In the genomic region with DNA sequence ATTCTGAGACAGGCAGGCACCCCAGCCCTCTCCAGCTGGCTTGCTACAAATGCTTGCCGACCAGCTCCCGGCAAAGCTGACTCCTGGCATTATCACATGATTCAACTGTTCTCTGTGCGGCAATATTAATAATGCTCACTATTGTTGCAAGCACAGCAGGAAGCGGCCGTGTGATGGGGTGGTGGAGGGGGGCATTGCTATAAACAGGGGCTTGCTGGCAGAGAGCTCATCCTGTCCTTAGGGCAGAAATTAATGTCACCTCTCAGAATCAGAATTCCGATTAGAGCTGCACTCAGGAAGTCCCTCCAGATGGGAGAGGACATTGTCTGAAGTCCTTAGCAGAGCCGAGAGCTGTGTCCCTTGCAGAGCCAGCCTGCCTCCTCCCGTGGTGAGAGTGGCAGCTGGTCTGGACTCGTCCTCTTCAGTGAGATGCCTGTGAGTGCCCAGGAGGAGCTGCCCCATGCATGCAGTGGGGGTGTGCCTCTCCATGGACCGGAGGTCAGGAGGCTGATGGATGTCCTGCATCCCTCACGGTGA, we compare ENCODE assay signal across 26 cellular contexts.
DNase-seq lines count a peak whose midpoint lies in the region; FAIRE-seq and TF ChIP-seq lines count a peak whose summit lies in the region.
"Had no signal": no experiment of that assay in that cellular context is flagged by ENCODE, and none has a peak within 500 bp of the region (broad histone marks: within the 10 kb centered on the region; RNA-seq: fewer than 3 reads in every experiment).

No MANE protein-coding gene starts in this region.

- H3K36me3 Mint-ChIP-seq in neural crest cell (ENCODE audit: low read depth): no peaks in the 10 kb centered on the region

- peak overlapping the region; percentile 7 for H4K91ac ChIP-seq in H1 (replicated peaks; ENCODE audit: insufficient read length, low read length)

- H2BK12ac ChIP-seq in H1 (ENCODE audit: low read depth, low read length): no peak overlapping the region

- no peak overlapping the region for H2AFZ ChIP-seq in H1 (ENCODE audit: low read length)

- H3K79me2 ChIP-seq in H1 (ENCODE audit: control insufficient read depth in 1 of 2, insufficient read depth in 2 of 2, low read length in 2 of 2): no peaks in the 10 kb centered on the region

- WGBS in H1 (ENCODE audit: extremely low coverage in 1 of 2, insufficient coverage in 1 of 2, insufficient read length in 1 of 2, insufficient replicate concordance in 2 of 2, low coverage in 1 of 2, low lambda C conversion rate in 2 of 2, missing lambda C conversion rate in 1 of 2), 2 experiments: 94% methylated on average over 11 of the region's 11 CpGs; no CpG with 5 or more reads in 1 of the 2 experiments

- no peak overlapping the region for H2BK120ac ChIP-seq in H1 (replicated peaks; ENCODE audit: low read depth, low read length)

- H3K36me3 ChIP-seq in H1 (ENCODE audit: control insufficient read depth in 2 of 4, insufficient read depth in 4 of 4, low read length in 3 of 4): no peaks in the 10 kb centered on the region
- H3K36me3 ChIP-seq: lower lobe of right lung, upper lobe of left lung had no signal

- no peak overlapping the region for H2BK5ac ChIP-seq in H1 (ENCODE audit: low read depth, low read length)

- H3K4me1 Mint-ChIP-seq in neural crest cell: peaks cover 29% of the 10 kb centered on the region
- H3K4me1 Mint-ChIP-seq: activated CD4-positive, alpha-beta memory T cell treated with anti-CD3 and anti-CD28 coated beads, Interleukin-2, amount 10 ng/mL, durations not matched to agents 7 days and 5 days; stimulated activated naive CD8-positive, alpha-beta T cell treated with anti-CD3 and anti-CD28 coated beads, Interleukin-15, amount 100 ng/mL, for 72 hours had no signal

- peaks cover 0 to 3% (median under 1%) of the 10 kb centered on the region in 4 experiments; a peak in 2 of 7 replicates for H3K27me3 ChIP-seq in H1 (replicated peaks in 1 of 4; ENCODE audit: control insufficient read depth in 3 of 4, extremely low read depth in 1 of 4, insufficient read depth in 3 of 4, low read length in 3 of 4)
- H3K27me3 ChIP-seq: upper lobe of left lung had no signal

- H4K20me1 ChIP-seq in H1 (replicated peaks in 1 of 2; ENCODE audit: control insufficient read depth in 1 of 2, insufficient read depth in 2 of 2, low read length in 2 of 2): no peaks in the 10 kb centered on the region

- H3K23me2 ChIP-seq in H1 (ENCODE audit: low read depth, low read length): peaks cover 7% of the 10 kb centered on the region; the same call in 1 of the 2 replicates

- peak overlapping the region; percentile 83 for H3K27ac Mint-ChIP-seq in neural crest cell (ENCODE audit: unreplicated experiment)
- H3K27ac Mint-ChIP-seq: activated CD4-positive, alpha-beta memory T cell treated with anti-CD3 and anti-CD28 coated beads, Interleukin-2, amount 10 ng/mL, durations not matched to agents 7 days and 5 days; stimulated activated naive CD8-positive, alpha-beta T cell treated with anti-CD3 and anti-CD28 coated beads, Interleukin-15, amount 100 ng/mL, for 72 hours had no signal

- peak overlapping the region; percentile 86 for H2BK20ac ChIP-seq in H1 (ENCODE audit: low read length)

- no peak overlapping the region for H3K9ac ChIP-seq in H1 (replicated peaks in 1 of 4; ENCODE audit: extremely low read depth in 1 of 4, low read depth in 3 of 4, low read length in 3 of 4)

- peaks cover 0 to 5% of the 10 kb centered on the region in 2 experiments; a peak in 2 of 4 replicates for H3K9me3 ChIP-seq in H1 (ENCODE audit: insufficient read depth in 2 of 2, low read depth in 1 of 2, low read length in 1 of 2)
- H3K9me3 ChIP-seq: lower lobe of right lung had no signal

- no peak overlapping the region for H4K5ac ChIP-seq in H1 (ENCODE audit: insufficient read length, low read depth, low read length)

- no peak overlapping the region for H3K4me3 ChIP-seq in H1 (ENCODE audit: extremely low read depth in 1 of 4, insufficient read depth in 2 of 4, low read depth in 3 of 4, low read length in 4 of 4)
- H3K4me3 ChIP-seq: lower lobe of right lung, upper lobe of left lung had no signal

- no peak overlapping the region for H3K4me2 ChIP-seq in H1 (ENCODE audit: insufficient read depth in 1 of 2, low read depth in 2 of 2, low read length in 2 of 2)

- DNase-seq in Ammon's horn (ENCODE audit: low spot score) (peak; percentile 89), NCI-H2227 (lab: John Stamatoyannopoulos, UW; ENCODE audit: unreplicated experiment) (peak; percentile 81), H1 (ENCODE audit: low read depth in 1 of 2, low spot score in 2 of 2) (no peak), neural crest cell (ENCODE audit: low read depth, low spot score) (no peak), NCI-H2107 (lab: John Stamatoyannopoulos, UW) (no peak), NAMALWA (ENCODE audit: low spot score) (no peak), germinal center (ENCODE audit: low spot score) (no peak)
- no peak for DNase-seq in activated CD8-positive, alpha-beta memory T cell treated with anti-CD3 and anti-CD28 coated beads, Interleukin-2, amount 50 U/mL, for 4 hours
- DNase-seq: ACHN; activated CD4-positive, alpha-beta memory T cell treated with anti-CD3 and anti-CD28 coated beads, Interleukin-2, amount 10 ng/mL, durations not matched to agents 7 days and 5 days; activated gamma-delta T cell; activated T-cell treated with anti-CD3 and anti-CD28 coated beads for 4 hours; DMS 273 treated with DMSO at 0.1 percent for 48 hours; GF-D8; islet precursor cell; KBM-7; lower lobe of right lung; NCI-H187; NCI-H226; right cardiac atrium; SHP77; stimulated activated CD4-positive, alpha-beta T cell treated with anti-CD3 and anti-CD28 coated beads, Interleukin-12 subunit alpha, Interleukin-12 subunit beta, amount 100 ng/mL, for 4 hours; stimulated activated naive CD8-positive, alpha-beta T cell treated with anti-CD3 and anti-CD28 coated beads, Interleukin-15, amount 100 ng/mL, for 72 hours; upper lobe of left lung had no signal

- H3K14ac ChIP-seq in H1 (ENCODE audit: insufficient read length): no peak overlapping the region

- H2AK5ac ChIP-seq in H1 (ENCODE audit: low read depth, low read length): peak overlapping the region; percentile 53; the same call in 1 of the 2 replicates

- no peaks in the 10 kb centered on the region for H3K27me3 Mint-ChIP-seq in neural crest cell (ENCODE audit: low read depth)
- H3K27me3 Mint-ChIP-seq: activated CD4-positive, alpha-beta memory T cell treated with anti-CD3 and anti-CD28 coated beads, Interleukin-2, amount 10 ng/mL, durations not matched to agents 7 days and 5 days; stimulated activated naive CD8-positive, alpha-beta T cell treated with anti-CD3 and anti-CD28 coated beads, Interleukin-15, amount 100 ng/mL, for 72 hours had no signal

- peaks cover 0 to 3% (median under 1%) of the 10 kb centered on the region in 4 experiments; a peak in 1 of 7 replicates for H3K4me1 ChIP-seq in H1 (replicated peaks in 1 of 4; ENCODE audit: control insufficient read depth in 3 of 4, insufficient read depth in 4 of 4, low read length in 3 of 4)
- H3K4me1 ChIP-seq: lower lobe of right lung, upper lobe of left lung had no signal

- H3K9me3 Mint-ChIP-seq in neural crest cell: no peaks in the 10 kb centered on the region
- H3K9me3 Mint-ChIP-seq: activated CD4-positive, alpha-beta memory T cell treated with anti-CD3 and anti-CD28 coated beads, Interleukin-2, amount 10 ng/mL, durations not matched to agents 7 days and 5 days; stimulated activated naive CD8-positive, alpha-beta T cell treated with anti-CD3 and anti-CD28 coated beads, Interleukin-15, amount 100 ng/mL, for 72 hours had no signal

- TF ChIP-seq CTCF in H1 (IDR thresholded peaks at IDR 0.05; ENCODE audit: control extremely low read depth in 1 of 3, insufficient read depth in 1 of 3, low read depth in 1 of 3, low read length in 3 of 3) (no peak), neural crest cell (conservative IDR thresholded peaks at IDR 0.05) (no peak)

- H3K4me3 Mint-ChIP-seq in neural crest cell: peak overlapping the region; percentile 27
- H3K4me3 Mint-ChIP-seq: activated CD4-positive, alpha-beta memory T cell treated with anti-CD3 and anti-CD28 coated beads, Interleukin-2, amount 10 ng/mL, durations not matched to agents 7 days and 5 days; stimulated activated naive CD8-positive, alpha-beta T cell treated with anti-CD3 and anti-CD28 coated beads, Interleukin-15, amount 100 ng/mL, for 72 hours had no signal

- peak overlapping the region; percentile 10; the same call in 1 of the 2 replicates for H2BK15ac ChIP-seq in H1 (ENCODE audit: low read length)

- TF ChIP-seq RAD21 in H1 (IDR thresholded peaks at IDR 0.05 in 1 of 2, conservative IDR thresholded peaks at IDR 0.05 in 1 of 2; ENCODE audit: low read depth in 2 of 2, low read length in 2 of 2): no peak

- no peak for TF ChIP-seq POLR2A in H1 (IDR thresholded peaks at IDR 0.05; ENCODE audit: control extremely low read depth in 1 of 2, low read depth in 2 of 2, low read length in 2 of 2)

- POLR2A ChIA-PET in H1 (lab: Charles Lee; ENCODE audit: partially characterized antibody): interaction anchor here (0.9 kb wide), 1 partner anchor 22 kb away, joined by 3 read pairs; no protein-coding TSS in a partner anchor

- H3K79me1 ChIP-seq in H1 (ENCODE audit: low read depth, low read length): no peaks in the 10 kb centered on the region

- no peak overlapping the region for H3K23ac ChIP-seq in H1 (ENCODE audit: insufficient read length)

- no peak for TF ChIP-seq EP300 in H1 (IDR thresholded peaks at IDR 0.05; ENCODE audit: borderline replicate concordance in 1 of 2, low read depth in 2 of 2, low read length in 2 of 2)

- FAIRE-seq in H1 (lab: Jason Lieb, UNC): no peak

- CTCF ChIA-PET in H1 (lab: Charles Lee; ENCODE audit: partially characterized antibody): interaction anchor here (0.8 to 1.2 kb wide), 2 partner anchors 23 to 46 kb away, joined by 3 to 4 read pairs; no protein-coding TSS in a partner anchor

- H3K4ac ChIP-seq in H1 (replicated peaks; ENCODE audit: insufficient read length, low read depth, low read length): no peak overlapping the region

- no peak overlapping the region for H3K27ac ChIP-seq in H1 (ENCODE audit: low read depth, low read length)
- H3K27ac ChIP-seq: C4-2B, epithelial cell of prostate, lower lobe of right lung, upper lobe of left lung had no signal

- H3K18ac ChIP-seq in H1 (ENCODE audit: extremely low read depth, low read length): no peak overlapping the region; the same call in 1 of the 2 replicates

- H4K8ac ChIP-seq in H1 (ENCODE audit: extremely low read depth, insufficient read depth, low read length): no peak overlapping the region

- H3K56ac ChIP-seq in H1 (replicated peaks; ENCODE audit: insufficient read length, low read depth, low read length): no peak overlapping the region

TF ChIP-seq in H1, 55 proteins besides CTCF, POLR2A, EP300 and RAD21:
- TF ChIP-seq KDM5A (IDR thresholded peaks at IDR 0.05; ENCODE audit: low read length) (no peak), CREB1 (IDR thresholded peaks at IDR 0.05) (no peak)

Comparison
In these comparisons a context has a peak if more than half of its experiments do, and no peak if none do; other contexts are left out.
1. DNase-seq: peak in Ammon's horn (single experiment) and NCI-H2227 (single experiment); none in H1 (0 of 2), neural crest cell (single experiment), NCI-H2107 (single experiment), NAMALWA (single experiment), germinal center (single experiment) and activated CD8-positive, alpha-beta memory T cell treated with anti-CD3 and anti-CD28 coated beads, Interleukin-2, amount 50 U/mL, for 4 hours (single experiment).